In the genomic region with DNA sequence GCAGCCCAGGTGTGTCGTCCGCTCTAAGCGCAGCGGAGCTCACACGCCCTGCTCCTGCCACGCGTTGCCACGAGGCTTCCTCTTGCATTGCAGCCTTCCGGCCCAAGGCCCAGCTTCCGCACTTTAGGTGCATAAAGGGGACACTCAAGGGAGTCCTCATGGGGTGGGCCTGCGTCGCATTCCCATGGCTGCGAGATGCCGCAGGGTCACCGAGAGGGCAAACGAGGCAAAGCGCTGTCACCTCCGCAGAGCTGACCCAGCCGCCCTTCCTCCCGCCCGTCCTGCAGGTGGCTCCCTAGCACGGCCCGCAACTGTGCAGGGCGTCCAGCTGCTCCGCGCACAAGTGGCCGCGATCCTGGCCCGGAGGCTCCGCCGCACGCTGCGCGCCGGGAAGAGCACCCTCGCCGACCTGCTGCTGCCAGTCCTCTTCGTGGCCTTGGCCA, we compare ENCODE assay signal across 14 cellular contexts.
"Had no signal": no experiment of that assay in that cellular context is flagged by ENCODE, and none has a peak within 500 bp of the region (broad histone marks: within the 10 kb centered on the region; RNA-seq: fewer than 3 reads in every experiment).

No MANE protein-coding gene starts in this region.

- H3K4me3 ChIP-seq: adrenal gland, coronary artery, gastroesophageal sphincter, suprapubic skin, upper lobe of left lung had no signal

- H3K9me3 Mint-ChIP-seq: activated CD4-positive, alpha-beta T cell treated with anti-CD3 and anti-CD28 coated beads, Interleukin-2, amount 10 ng/mL, durations not matched to agents 24 days and 14 days; activated T-helper 2 cell treated with anti-CD3 and anti-CD28 coated beads, Interferon-gamma antibody, Interleukin-2, Interleukin-4, amounts not matched to agents 10 μg/mL and 5 μg/mL and 100 μg/mL, durations not matched to agents 14 hours and 24 hours and 36 hours; nephron; T-helper 1 cell treated with Interleukin-12 subunit alpha and Interleukin-12 subunit beta and Interleukin-4 antibody, amounts not matched to agents 30 μg/mL and 1 μg/mL, for 36 hours had no signal

- ATAC-seq: gastroesophageal sphincter; stimulated activated naive CD8-positive, alpha-beta T cell treated with anti-CD3 and anti-CD28 coated beads, Interleukin-15, Interleukin-2, amounts not matched to agents 100 U/mL and 50 U/mL, for 24 hours had no signal

- H3K27me3 ChIP-seq: adrenal gland, gastroesophageal sphincter, suprapubic skin, upper lobe of left lung had no signal

- DNase-seq: activated naive CD4-positive, alpha-beta T cell treated with anti-CD3 and anti-CD28 coated beads, Interleukin-2, amount 50 U/mL, for 16 hours; adrenal gland; central memory CD4-positive, alpha-beta T cell; effector CD8-positive, alpha-beta T cell; stimulated activated CD4-positive, alpha-beta T cell treated with anti-CD3 and anti-CD28 coated beads, Interleukin-2, amount 100 ng/mL, for 48 hours; stimulated activated naive CD8-positive, alpha-beta T cell treated with anti-CD3 and anti-CD28 coated beads, Interleukin-15, Interleukin-2, amounts not matched to agents 100 U/mL and 50 U/mL, for 24 hours had no signal

- H3K27me3 Mint-ChIP-seq: activated CD4-positive, alpha-beta T cell treated with anti-CD3 and anti-CD28 coated beads, Interleukin-2, amount 10 ng/mL, durations not matched to agents 24 days and 14 days had no signal

- H3K4me1 ChIP-seq: adrenal gland, gastroesophageal sphincter, suprapubic skin, upper lobe of left lung had no signal

- H3K9me3 ChIP-seq: adrenal gland, gastroesophageal sphincter, suprapubic skin, upper lobe of left lung had no signal

- H3K4me1 Mint-ChIP-seq: activated CD4-positive, alpha-beta T cell treated with anti-CD3 and anti-CD28 coated beads, Interleukin-2, amount 10 ng/mL, durations not matched to agents 24 days and 14 days; nephron had no signal

- H3K27ac Mint-ChIP-seq: activated CD4-positive, alpha-beta T cell treated with anti-CD3 and anti-CD28 coated beads, Interleukin-2, amount 10 ng/mL, durations not matched to agents 24 days and 14 days; activated T-helper 2 cell treated with anti-CD3 and anti-CD28 coated beads, Interferon-gamma antibody, Interleukin-2, Interleukin-4, amounts not matched to agents 10 μg/mL and 5 μg/mL and 100 μg/mL, durations not matched to agents 14 hours and 24 hours and 36 hours; nephron; T-helper 1 cell treated with Interleukin-12 subunit alpha and Interleukin-12 subunit beta and Interleukin-4 antibody, amounts not matched to agents 30 μg/mL and 1 μg/mL, for 36 hours had no signal

- H3K4me3 Mint-ChIP-seq: activated CD4-positive, alpha-beta T cell treated with anti-CD3 and anti-CD28 coated beads, Interleukin-2, amount 10 ng/mL, durations not matched to agents 24 days and 14 days; nephron; T-helper 1 cell treated with Interleukin-12 subunit alpha and Interleukin-12 subunit beta and Interleukin-4 antibody, amounts not matched to agents 30 μg/mL and 1 μg/mL, for 36 hours had no signal

- H3K36me3 ChIP-seq: adrenal gland, gastroesophageal sphincter, suprapubic skin, upper lobe of left lung had no signal
